In genomic region chr12:89389755-89390661, GRCh38 we compare ENCODE assay signal across 9 cellular contexts. TPM values are rescaled to one million over a fixed set of nuclear protein-coding genes. Genes with fewer than 3 reads are reported as not detected.
A peak's percentile ranks its signal among the peaks of the same experiment; 100 is the strongest.
DNase-seq lines count a peak whose midpoint lies in the region; ATAC-seq and TF ChIP-seq lines count a peak whose summit lies in the region.
"Had no signal": no experiment of that assay in that cellular context is flagged by ENCODE, and none has a peak within 500 bp of the region (broad histone marks: within the 10 kb centered on the region; RNA-seq: fewer than 3 reads in every experiment).

No MANE protein-coding gene starts in this region.

- H3K4me3 Mint-ChIP-seq in stimulated activated memory B cell treated with anti-CD40 and anti-IgM and Interleukin-4, amounts not matched to agents 10 μg/mL and 1 μg/mL and 100 μg/mL, for 72 hours: no peak overlapping the region
- no peak overlapping the region for H3K4me3 Mint-ChIP-seq in activated T-cell treated with anti-CD3 and anti-CD28 coated beads, Interleukin-2, amount 50 U/mL, for 24 hours

- peaks cover 22% of the 10 kb centered on the region for H3K4me1 ChIP-seq in SJSA1 (replicated peaks)
- peaks cover 43% of the 10 kb centered on the region for H3K4me1 ChIP-seq in upper lobe of right lung
- peaks cover 0 to 4% of the 10 kb centered on the region in 2 donors for H3K4me1 ChIP-seq in ascending aorta

- H3K36me3 ChIP-seq in SJSA1 (no peaks in the 10 kb centered on the region), upper lobe of right lung (no peaks in the 10 kb centered on the region), ascending aorta (no peaks in the 10 kb centered on the region)

- intact Hi-C loops in left colon (cut with DNase I, micrococcal nuclease): no loop called here
- intact Hi-C loops in upper lobe of right lung (cut with DNase I): no loop called here
- intact Hi-C loops in ascending aorta (cut with DNase I): loop anchor here (10.0 kb wide), 1 partner anchor 135 kb away; the partner anchor contains the start of genes GALNT4 and POC1B

- H3K9me3 Mint-ChIP-seq in stimulated activated memory B cell treated with anti-CD40 and anti-IgM and Interleukin-4, amounts not matched to agents 10 μg/mL and 1 μg/mL and 100 μg/mL, for 72 hours: no peaks in the 10 kb centered on the region
- H3K9me3 Mint-ChIP-seq in activated T-cell treated with anti-CD3 and anti-CD28 coated beads, Interleukin-2, amount 50 U/mL, for 24 hours: no peaks in the 10 kb centered on the region

- ATAC-seq in left colon: peak; percentile 81
- peak; percentile 88 for ATAC-seq in upper lobe of right lung
- ATAC-seq in stimulated activated memory B cell treated with anti-CD40 and anti-IgM and Interleukin-4, amounts not matched to agents 10 μg/mL and 1 μg/mL and 100 μg/mL, for 72 hours: no peak

- peak; percentile 28 for DNase-seq in stimulated activated CD4-positive, alpha-beta T cell treated with anti-CD3 and anti-CD28 coated beads, Interleukin-15, amount 100 ng/mL, for 24 hours
- DNase-seq in stimulated activated CD4-positive, alpha-beta T cell treated with anti-CD3 and anti-CD28 coated beads, Interleukin-4, amount 100 ng/mL, for 1 hour: no peak
- DNase-seq in SJSA1 (ENCODE audit: low read depth in 1 of 2, low spot score in 2 of 2): no peak
- no peak for DNase-seq in left colon
- no peak for DNase-seq in upper lobe of right lung
- no peak for DNase-seq in ascending aorta (ENCODE audit: low spot score in 2 of 2)
- DNase-seq in activated T-cell treated with anti-CD3 and anti-CD28 coated beads, Interleukin-2, amount 50 U/mL, for 24 hours: no peak
- DNase-seq: DND-41 had no signal

- peaks cover 16% of the 10 kb centered on the region for H3K4me1 Mint-ChIP-seq in stimulated activated memory B cell treated with anti-CD40 and anti-IgM and Interleukin-4, amounts not matched to agents 10 μg/mL and 1 μg/mL and 100 μg/mL, for 72 hours
- peaks cover 26% of the 10 kb centered on the region for H3K4me1 Mint-ChIP-seq in activated T-cell treated with anti-CD3 and anti-CD28 coated beads, Interleukin-2, amount 50 U/mL, for 24 hours (ENCODE audit: low read depth)

- no peak for TF ChIP-seq CTCF in upper lobe of right lung (IDR thresholded peaks at IDR 0.05)
- TF ChIP-seq CTCF in ascending aorta (IDR thresholded peaks at IDR 0.05): no peak

- no peak overlapping the region for H3K4me3 ChIP-seq in SJSA1
- no peak overlapping the region for H3K4me3 ChIP-seq in upper lobe of right lung
- no peak overlapping the region for H3K4me3 ChIP-seq in ascending aorta

- H3K27ac Mint-ChIP-seq in stimulated activated memory B cell treated with anti-CD40 and anti-IgM and Interleukin-4, amounts not matched to agents 10 μg/mL and 1 μg/mL and 100 μg/mL, for 72 hours: no peak overlapping the region
- no peak overlapping the region for H3K27ac Mint-ChIP-seq in activated T-cell treated with anti-CD3 and anti-CD28 coated beads, Interleukin-2, amount 50 U/mL, for 24 hours

- no peaks in the 10 kb centered on the region for H3K36me3 Mint-ChIP-seq in stimulated activated memory B cell treated with anti-CD40 and anti-IgM and Interleukin-4, amounts not matched to agents 10 μg/mL and 1 μg/mL and 100 μg/mL, for 72 hours
- H3K36me3 Mint-ChIP-seq in activated T-cell treated with anti-CD3 and anti-CD28 coated beads, Interleukin-2, amount 50 U/mL, for 24 hours (ENCODE audit: low read depth): no peaks in the 10 kb centered on the region

- H3K27ac ChIP-seq in SJSA1 (peak overlapping the region; percentile 69), upper lobe of right lung (peak overlapping the region; percentile 58), ascending aorta (no peak overlapping the region)

- no peaks in the 10 kb centered on the region for H3K27me3 Mint-ChIP-seq in stimulated activated memory B cell treated with anti-CD40 and anti-IgM and Interleukin-4, amounts not matched to agents 10 μg/mL and 1 μg/mL and 100 μg/mL, for 72 hours
- H3K27me3 Mint-ChIP-seq in activated T-cell treated with anti-CD3 and anti-CD28 coated beads, Interleukin-2, amount 50 U/mL, for 24 hours: no peaks in the 10 kb centered on the region

- H3K27me3 ChIP-seq in SJSA1 (replicated peaks) (no peaks in the 10 kb centered on the region), upper lobe of right lung (no peaks in the 10 kb centered on the region), ascending aorta (no peaks in the 10 kb centered on the region)

- no peaks in the 10 kb centered on the region for H3K9me3 ChIP-seq in SJSA1 (replicated peaks)
- H3K9me3 ChIP-seq in upper lobe of right lung: no peaks in the 10 kb centered on the region
- H3K9me3 ChIP-seq in ascending aorta: no peaks in the 10 kb centered on the region

RNA-seq across cellular contexts. Expression of gene DUSP6, which starts 37.7 kb away (rescaled TPM):
- 10.3 and 11.0 TPM in 2 replicates for total RNA-seq in SJSA1 (2014; rRNA removed; shearing (Covaris generic))
- total RNA-seq in left colon (10 to 100 TPM; 58.8 to 82.3 TPM), upper lobe of right lung (110 TPM), ascending aorta (370 TPM)

Comparison
In these comparisons a context has a peak if more than half of its experiments do, and no peak if none do; other contexts are left out.
1. H3K27ac ChIP-seq: peak in SJSA1 (single experiment) and upper lobe of right lung (single experiment); none in ascending aorta (0 of 2).